13 cellular contexts compared by ENCODE assay signal in the genomic region with DNA sequence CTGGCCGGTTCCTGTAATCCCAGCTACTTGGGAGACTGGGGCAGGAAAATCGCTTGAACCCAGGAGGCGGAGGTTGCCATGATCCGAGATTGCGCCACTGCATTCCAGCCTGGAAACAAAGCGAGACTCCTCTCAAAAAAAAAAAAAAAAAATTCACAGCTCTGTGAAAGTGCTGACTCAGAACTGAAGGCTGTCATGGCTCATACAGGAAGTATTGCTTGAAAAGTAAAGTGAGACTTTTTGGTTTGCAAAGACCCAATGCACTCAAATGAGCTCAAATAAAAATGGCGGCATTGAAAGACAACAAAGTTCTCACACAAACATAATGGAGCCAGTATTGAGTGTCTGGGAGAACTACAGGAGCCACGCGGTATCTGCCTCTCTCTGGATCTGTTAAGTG.
DNase-seq lines count a peak whose midpoint lies in the region; ATAC-seq, FAIRE-seq and TF ChIP-seq lines count a peak whose summit lies in the region.
"Had no signal": no experiment of that assay in that cellular context is flagged by ENCODE, and none has a peak within 500 bp of the region (broad histone marks: within the 10 kb centered on the region; RNA-seq: fewer than 3 reads in every experiment).

No MANE protein-coding gene starts in this region.

- H3K27me3 ChIP-seq in adipocyte (replicated peaks; ENCODE audit: control insufficient read depth, insufficient read depth, low read length) = no peaks in the 10 kb centered on the region
- no peaks in the 10 kb centered on the region for H3K27me3 ChIP-seq in foreskin keratinocyte
- H3K27me3 ChIP-seq in CD8-positive, alpha-beta memory T cell (ENCODE audit: insufficient read depth, low read length, poor library complexity, severe bottlenecking) = no peaks in the 10 kb centered on the region
- H3K27me3 ChIP-seq: colonic mucosa had no signal

- H3K9ac ChIP-seq in adipocyte (ENCODE audit: low read length) = no peak overlapping the region

- no peaks in the 10 kb centered on the region for H3K9me3 Mint-ChIP-seq in HFFc6
- H3K9me3 Mint-ChIP-seq in CD8-positive, alpha-beta memory T cell = peaks cover 2 to 21% (median 5%) of the 10 kb centered on the region in 5 donors

- H3K27ac ChIP-seq in A549 (no peak overlapping the region), foreskin keratinocyte (no peak overlapping the region)
- no peak overlapping the region for H3K27ac ChIP-seq in CD8-positive, alpha-beta memory T cell (ENCODE audit: low read depth, low read length)
- H3K27ac ChIP-seq: colonic mucosa had no signal

- TF ChIP-seq CTCF in A549 (IDR thresholded peaks at IDR 0.05) = no peak
- no peak for TF ChIP-seq CTCF in HFFc6 (IDR thresholded peaks at IDR 0.05)
- TF ChIP-seq CTCF in foreskin keratinocyte (conservative IDR thresholded peaks at IDR 0.05) = no peak

- H3K27ac Mint-ChIP-seq in HFFc6 = peak overlapping the region; percentile 34; the same call in 1 of the 2 replicates
- no peak overlapping the region for H3K27ac Mint-ChIP-seq in CD8-positive, alpha-beta memory T cell
- H3K27ac Mint-ChIP-seq: activated naive CD4-positive, alpha-beta T cell treated with anti-CD3 and anti-CD28 coated beads, Interleukin-2, amount 50 U/mL, for 24 hours had no signal

- TF ChIP-seq RAD21 in A549 (conservative IDR thresholded peaks at IDR 0.05 in 1 of 2, IDR thresholded peaks at IDR 0.05 in 1 of 2) = no peak

- H3K4me3 ChIP-seq in A549 (no peak overlapping the region), adipocyte (ENCODE audit: low read length) (no peak overlapping the region)
- no peak overlapping the region for H3K4me3 ChIP-seq in CD8-positive, alpha-beta memory T cell (ENCODE audit: low read length)
- H3K4me3 ChIP-seq: colonic mucosa had no signal

- peaks cover 6% of the 10 kb centered on the region for H3K36me3 Mint-ChIP-seq in HFFc6 (ENCODE audit: low read depth)
- H3K36me3 Mint-ChIP-seq in CD8-positive, alpha-beta memory T cell = no peaks in the 10 kb centered on the region
- H3K36me3 Mint-ChIP-seq: activated naive CD4-positive, alpha-beta T cell treated with anti-CD3 and anti-CD28 coated beads, Interleukin-2, amount 50 U/mL, for 24 hours had no signal

- peak in 1 of 2 experiments; percentile 4 for DNase-seq in A549 (ENCODE audit: low read depth in 1 of 2, low spot score in 1 of 2)
- DNase-seq in HFFc6 = peak; percentile 8
- DNase-seq in adipocyte (ENCODE audit: low read depth) = peak; percentile 34
- DNase-seq in foreskin keratinocyte = peak; percentile 9 to 54
- no peak for DNase-seq in CD8-positive, alpha-beta memory T cell
- DNase-seq in retina = no peak
- DNase-seq in D341Med (ENCODE audit: low spot score) = no peak
- DNase-seq: colonic mucosa; stimulated activated CD4-positive, alpha-beta T cell treated with anti-CD3 and anti-CD28 coated beads, Interleukin-12 subunit alpha, Interleukin-12 subunit beta, amount 100 ng/mL, for 4 hours had no signal

- CTCF ChIA-PET in A549 (lab: Yijun Ruan, JAX) = interaction anchor here (1.3 kb wide), 1 partner anchor 24 kb away, joined by 3 read pairs; no protein-coding TSS in a partner anchor
- CTCF ChIA-PET in CD8-positive, alpha-beta memory T cell (lab: Charles Lee) = no interaction called here

- TF ChIP-seq POLR2A in A549 (IDR thresholded peaks at IDR 0.05; ENCODE audit: low read length) = no peak

- FAIRE-seq in A549 (lab: Jason Lieb, UNC) = no peak

- WGBS in A549 (ENCODE audit: missing lambda C conversion rate) = 36% methylated on average over 9 of the region's 9 CpGs

- no peaks in the 10 kb centered on the region for H3K4me1 ChIP-seq in A549
- peaks cover 30% of the 10 kb centered on the region for H3K4me1 ChIP-seq in adipocyte (ENCODE audit: control insufficient read depth, insufficient read depth, low read length)
- H3K4me1 ChIP-seq in foreskin keratinocyte = no peaks in the 10 kb centered on the region
- H3K4me1 ChIP-seq in CD8-positive, alpha-beta memory T cell (ENCODE audit: insufficient read depth, low read length) = no peaks in the 10 kb centered on the region
- H3K4me1 ChIP-seq: colonic mucosa had no signal

- POLR2A ChIA-PET in A549 (lab: Yijun Ruan, JAX) = no interaction called here
- POLR2A ChIA-PET in CD8-positive, alpha-beta memory T cell (lab: Charles Lee) = no interaction called here

- no peak for TF ChIP-seq EP300 in A549 (IDR thresholded peaks at IDR 0.05)

- H3K36me3 ChIP-seq in adipocyte (ENCODE audit: control insufficient read depth, insufficient read depth, low read length, severe bottlenecking) = no peaks in the 10 kb centered on the region
- H3K36me3 ChIP-seq in CD8-positive, alpha-beta memory T cell (ENCODE audit: insufficient read depth, low read length) = no peaks in the 10 kb centered on the region
- H3K36me3 ChIP-seq: colonic mucosa had no signal

- H3K4me3 Mint-ChIP-seq in HFFc6 = no peak overlapping the region
- H3K4me3 Mint-ChIP-seq in CD8-positive, alpha-beta memory T cell = no peak overlapping the region
- H3K4me3 Mint-ChIP-seq: activated naive CD4-positive, alpha-beta T cell treated with anti-CD3 and anti-CD28 coated beads, Interleukin-2, amount 50 U/mL, for 24 hours had no signal

- ATAC-seq in A549 (no peak; a peak in 1 of 6 replicates), foreskin keratinocyte (peak; percentile 48), HG03460 (IDR thresholded peaks at IDR 0.05; ENCODE audit: unreplicated experiment) (no peak)
- ATAC-seq: left lobe of liver, Panc1 had no signal

- peaks cover under 1% of the 10 kb centered on the region for H3K27me3 Mint-ChIP-seq in HFFc6 (ENCODE audit: insufficient read depth)
- H3K27me3 Mint-ChIP-seq in CD8-positive, alpha-beta memory T cell = no peaks in the 10 kb centered on the region
- H3K27me3 Mint-ChIP-seq: activated naive CD4-positive, alpha-beta T cell treated with anti-CD3 and anti-CD28 coated beads, Interleukin-2, amount 50 U/mL, for 24 hours had no signal

- no peaks in the 10 kb centered on the region for H3K9me3 ChIP-seq in A549
- H3K9me3 ChIP-seq in adipocyte (ENCODE audit: control insufficient read depth, low read length) = no peaks in the 10 kb centered on the region
- H3K9me3 ChIP-seq in CD8-positive, alpha-beta memory T cell (ENCODE audit: low read length) = no peaks in the 10 kb centered on the region
- H3K9me3 ChIP-seq: colonic mucosa had no signal

- H3K4me2 ChIP-seq in A549 = no peak overlapping the region

- peaks cover 45% of the 10 kb centered on the region for H3K4me1 Mint-ChIP-seq in HFFc6 (ENCODE audit: low read depth)
- H3K4me1 Mint-ChIP-seq in CD8-positive, alpha-beta memory T cell = no peaks in the 10 kb centered on the region
- H3K4me1 Mint-ChIP-seq: activated naive CD4-positive, alpha-beta T cell treated with anti-CD3 and anti-CD28 coated beads, Interleukin-2, amount 50 U/mL, for 24 hours had no signal

TF ChIP-seq in A549, 52 proteins besides CTCF, POLR2A, EP300 and RAD21:
- TF ChIP-seq MAFK (IDR thresholded peaks at IDR 0.05; ENCODE audit: partially characterized antibody) = peak; percentile 84
- TF ChIP-seq SMC3 (IDR thresholded peaks at IDR 0.05) = no peak

Comparison
In these comparisons a context has a peak if more than half of its experiments do, and no peak if none do; other contexts are left out.
1. DNase-seq: peak in HFFc6 (single experiment), adipocyte (single experiment) and foreskin keratinocyte (2 of 2); none in CD8-positive, alpha-beta memory T cell (0 of 5), retina (single experiment) and D341Med (single experiment).